25 cellular contexts compared by ENCODE assay signal in the genomic region with DNA sequence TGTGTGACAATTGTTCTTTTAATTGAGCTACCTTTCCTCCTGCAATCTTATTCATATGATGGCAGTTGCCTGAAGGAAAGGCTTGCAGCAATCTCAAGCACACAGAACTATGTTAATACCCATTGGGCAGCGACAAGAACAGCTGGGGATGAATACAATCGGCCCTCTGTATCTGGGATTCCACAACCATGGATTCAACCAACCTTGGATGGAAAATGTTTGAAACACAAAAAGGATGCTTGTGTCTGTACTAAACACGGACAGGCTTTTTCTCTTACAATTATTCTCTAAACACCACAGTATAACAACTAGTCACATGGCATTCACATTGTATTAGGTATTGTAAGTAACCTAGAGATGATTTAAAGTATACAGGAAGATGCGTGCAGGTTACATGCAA.
DNase-seq lines count a peak whose midpoint lies in the region; ATAC-seq and TF ChIP-seq lines count a peak whose summit lies in the region.
"Had no signal": no experiment of that assay in that cellular context is flagged by ENCODE, and none has a peak within 500 bp of the region (broad histone marks: within the 10 kb centered on the region; RNA-seq: fewer than 3 reads in every experiment).

No MANE protein-coding gene starts in this region.

- no peaks in the 10 kb centered on the region for H3F3A ChIP-seq in OCI-LY1 (ENCODE audit: insufficient read depth, low read length)

- no peak for ATAC-seq in HG03457 (IDR thresholded peaks at IDR 0.05; ENCODE audit: unreplicated experiment)
- ATAC-seq: A549, HepG2, K562, Right ventricle myocardium inferior had no signal

- DNase-seq in ecto neural progenitor cell (ENCODE audit: low spot score) (peak; percentile 10), osteoblast (ENCODE audit: insufficient read length, low spot score, missing footprints) (no peak), suprapubic skin (ENCODE audit: low spot score in 2 of 2) (no peak), HEK293T (ENCODE audit: extremely low spot score) (no peak), activated gamma-delta T cell (lab: John Stamatoyannopoulos, UW) (no peak)
- DNase-seq: CD4-positive, alpha-beta T cell; COR-L47; DMS79; H7; MM.1S; NCI-H1092; NCI-H1436; NCI-H187 treated with DMSO at 0.1 percent for 48 hours; NCI-H2107; NCI-H748 treated with DMSO at 0.1 percent for 48 hours; NK-92 treated with Interleukin-12 subunit alpha and Interleukin-12 subunit beta, amount 100 ng/mL, for 24 hours; OCI-M1 had no signal

- no peak for TF ChIP-seq POLR2A in suprapubic skin (IDR thresholded peaks at IDR 0.05)

- H3K9me3 ChIP-seq in OCI-LY1 (ENCODE audit: low read length) (no peaks in the 10 kb centered on the region), osteoblast (ENCODE audit: low read depth, low read length) (no peaks in the 10 kb centered on the region), suprapubic skin (no peaks in the 10 kb centered on the region)
- H3K9me3 ChIP-seq: A549, SJSA1 had no signal

- no peaks in the 10 kb centered on the region for H4K20me1 ChIP-seq in OCI-LY1 (ENCODE audit: insufficient read depth, low read length)
- no peaks in the 10 kb centered on the region for H4K20me1 ChIP-seq in osteoblast (ENCODE audit: insufficient read depth, low read length)

- H3K9me2 ChIP-seq in OCI-LY1 (ENCODE audit: low read depth, low read length), result no peaks in the 10 kb centered on the region

- H3K79me2 ChIP-seq in OCI-LY1 (ENCODE audit: insufficient read depth, low read length) (no peaks in the 10 kb centered on the region), osteoblast (ENCODE audit: insufficient read depth, low read length) (no peaks in the 10 kb centered on the region)

- H3K4me2 ChIP-seq in OCI-LY1 (ENCODE audit: low read length), result no peak overlapping the region
- H3K4me2 ChIP-seq in osteoblast (ENCODE audit: insufficient read depth, low read length), result no peak overlapping the region
- H3K4me2 ChIP-seq: A549 had no signal

- H2AFZ ChIP-seq in OCI-LY1 (ENCODE audit: low read length) (no peak overlapping the region), osteoblast (ENCODE audit: low read length) (no peak overlapping the region)

- CTCF ChIA-PET in HEK293T (lab: Yijun Ruan, JAX), result no interaction called here

- peak overlapping the region; percentile 55 for H3K27ac ChIP-seq in OCI-LY1 (ENCODE audit: low read depth, low read length, poor library complexity, severe bottlenecking)
- H3K27ac ChIP-seq in osteoblast (ENCODE audit: low read depth, low read length), result peak overlapping the region; percentile 32
- no peak overlapping the region for H3K27ac ChIP-seq in suprapubic skin
- H3K27ac ChIP-seq: A549, HL-60, SJSA1 had no signal

- POLR2A ChIA-PET in HEK293T (lab: Yijun Ruan, JAX), result no interaction called here

- H3K9ac ChIP-seq in OCI-LY1 (ENCODE audit: low read length), result no peak overlapping the region

- H3K4me3 ChIP-seq in OCI-LY1 (ENCODE audit: low read depth, low read length, poor library complexity, severe bottlenecking) (no peak overlapping the region), osteoblast (ENCODE audit: insufficient read depth, low read length) (no peak overlapping the region), suprapubic skin (no peak overlapping the region)
- H3K4me3 ChIP-seq: A549, K562, SJSA1 had no signal

- H3K36me3 ChIP-seq in OCI-LY1 (ENCODE audit: insufficient read depth, low read length) (no peaks in the 10 kb centered on the region), osteoblast (ENCODE audit: insufficient read depth, low read length) (no peaks in the 10 kb centered on the region), suprapubic skin (no peaks in the 10 kb centered on the region)
- H3K36me3 ChIP-seq: SJSA1 had no signal

- TF ChIP-seq EP300 in suprapubic skin (IDR thresholded peaks at IDR 0.05), result no peak

- H3K4me1 ChIP-seq in OCI-LY1 (ENCODE audit: insufficient read depth, low read length, severe bottlenecking) (peaks cover 27% of the 10 kb centered on the region), osteoblast (ENCODE audit: insufficient read depth, low read length) (peaks cover 9% of the 10 kb centered on the region), suprapubic skin (no peaks in the 10 kb centered on the region)
- H3K4me1 ChIP-seq: A549 had no signal

- TF ChIP-seq CTCF in OCI-LY1 (IDR thresholded peaks at IDR 0.05; ENCODE audit: low read length), result no peak
- TF ChIP-seq CTCF in osteoblast (IDR thresholded peaks at IDR 0.05; ENCODE audit: extremely low read depth, low read depth, low read length), result no peak
- no peak for TF ChIP-seq CTCF in suprapubic skin (IDR thresholded peaks at IDR 0.05)

- WGBS in suprapubic skin, result 89% methylated on average over 4 of the region's 4 CpGs

- no peaks in the 10 kb centered on the region for H3K27me3 ChIP-seq in OCI-LY1 (ENCODE audit: insufficient read depth, low read length)
- no peaks in the 10 kb centered on the region for H3K27me3 ChIP-seq in osteoblast (ENCODE audit: insufficient read depth, low read length)
- H3K27me3 ChIP-seq in suprapubic skin, result peaks cover 6% of the 10 kb centered on the region
- H3K27me3 ChIP-seq: SJSA1 had no signal

TF ChIP-seq in HEK293T, 16 proteins besides CTCF, POLR2A, EP300 and RAD21:
- TF ChIP-seq NFRKB (IDR thresholded peaks at IDR 0.05) (no peak), SUZ12 (IDR thresholded peaks at IDR 0.05) (no peak), ARNT (IDR thresholded peaks at IDR 0.05) (no peak), SP1 (IDR thresholded peaks at IDR 0.05) (no peak), ELF4 (IDR thresholded peaks at IDR 0.05) (no peak), HDGF (IDR thresholded peaks at IDR 0.05; ENCODE audit: borderline replicate concordance) (no peak), BHLHE40 (IDR thresholded peaks at IDR 0.05; ENCODE audit: borderline replicate concordance) (no peak), FOXK2 (IDR thresholded peaks at IDR 0.05) (no peak), TARDBP (IDR thresholded peaks at IDR 0.05) (no peak), LEF1 (IDR thresholded peaks at IDR 0.05; ENCODE audit: borderline replicate concordance) (no peak), FOXA1 (IDR thresholded peaks at IDR 0.05) (no peak), PKNOX1 (IDR thresholded peaks at IDR 0.05) (no peak), ZNF384 (IDR thresholded peaks at IDR 0.05) (no peak), L3MBTL2 (conservative IDR thresholded peaks at IDR 0.05) (no peak), CTBP1 (IDR thresholded peaks at IDR 0.05; ENCODE audit: borderline replicate concordance) (no peak), FOXM1 (IDR thresholded peaks at IDR 0.05; ENCODE audit: borderline replicate concordance) (no peak)
TF ChIP-seq in HEK293T: peak in this region for 0.
